Comparison of ENCODE assay signal across 7 cellular contexts in the genomic region with DNA sequence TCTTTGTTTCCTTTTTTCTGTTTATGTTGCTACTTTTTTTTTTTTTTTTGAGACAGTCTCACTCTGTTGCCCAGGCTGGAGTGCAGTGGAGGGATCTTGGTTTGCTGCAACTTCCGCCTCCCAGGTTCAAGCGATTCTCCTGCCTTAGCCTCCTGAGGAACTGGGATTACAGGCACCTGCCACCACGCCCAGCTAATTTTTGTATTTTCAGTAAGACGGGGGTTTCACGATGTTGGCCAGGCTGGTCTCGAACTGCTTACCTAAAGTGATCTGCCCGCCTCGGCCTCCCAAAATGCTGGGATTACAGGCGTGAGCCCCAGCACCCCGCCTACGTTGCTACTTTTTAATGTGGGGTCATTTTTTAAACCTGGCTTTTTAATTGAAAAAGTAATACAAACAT. TPM values are rescaled to one million over a fixed set of nuclear protein-coding genes. Genes with fewer than 3 reads are reported as not detected.
DNase-seq lines count a peak whose midpoint lies in the region; ATAC-seq, FAIRE-seq and TF ChIP-seq lines count a peak whose summit lies in the region.
"Not testable (repeated sequence)": the region's sequence is repeated elsewhere in the genome, so short reads cannot be mapped to it uniquely, and the experiment has no call there.

No MANE protein-coding gene starts in this region.

- TF ChIP-seq POLR2A in GM12891 (IDR thresholded peaks at IDR 0.05; ENCODE audit: low read depth, low read length); heart left ventricle (IDR thresholded peaks at IDR 0.05): not testable (repeated sequence)

- WGBS in heart left ventricle, 4 donors: 70 to 79% (median 74%) methylated on average over 11 of the region's 11 CpGs

- H3K36me3 Mint-ChIP-seq in activated CD8-positive, alpha-beta memory T cell treated with anti-CD3 and anti-CD28 coated beads, Interleukin-2, amount 10 ng/mL, durations not matched to agents 7 days and 5 days: peaks cover 18% of the 10 kb centered on the region
- peaks cover 14% of the 10 kb centered on the region for H3K36me3 Mint-ChIP-seq in central memory CD8-positive, alpha-beta T cell (ENCODE audit: insufficient read depth)

- CTCF ChIA-PET in activated CD8-positive, alpha-beta memory T cell treated with anti-CD3 and anti-CD28 coated beads, Interleukin-2, amount 10 ng/mL, durations not matched to agents 7 days and 5 days (lab: Charles Lee): interaction anchor here (0.9 to 2.4 kb wide), 9 partner anchors 19 to 785 kb away, joined by 3 to 12 read pairs (median 4); partner anchors contain the start of genes CD274, ERMP1 and UHRF2

- H3K4me3 Mint-ChIP-seq in activated CD8-positive, alpha-beta memory T cell treated with anti-CD3 and anti-CD28 coated beads, Interleukin-2, amount 10 ng/mL, durations not matched to agents 7 days and 5 days: peak overlapping the region; percentile 98
- peak overlapping the region; percentile 100 for H3K4me3 Mint-ChIP-seq in central memory CD8-positive, alpha-beta T cell

- H3K27ac Mint-ChIP-seq in activated CD8-positive, alpha-beta memory T cell treated with anti-CD3 and anti-CD28 coated beads, Interleukin-2, amount 10 ng/mL, durations not matched to agents 7 days and 5 days: peak overlapping the region; percentile 97
- H3K27ac Mint-ChIP-seq in central memory CD8-positive, alpha-beta T cell (ENCODE audit: low read depth): peak overlapping the region; percentile 91

- not testable (repeated sequence) for H3K9me3 Mint-ChIP-seq in activated CD8-positive, alpha-beta memory T cell treated with anti-CD3 and anti-CD28 coated beads, Interleukin-2, amount 10 ng/mL, durations not matched to agents 7 days and 5 days (ENCODE audit: low read depth); central memory CD8-positive, alpha-beta T cell

- FAIRE-seq in GM12891 (lab: Jason Lieb, UNC): not testable (repeated sequence)

- H3K27ac ChIP-seq in heart left ventricle: peak overlapping the region; percentile 87 to 99 (median 96)
- H3K27ac ChIP-seq in muscle layer of colon (ENCODE audit: low read depth, low read length): peak overlapping the region; percentile 96
- peak overlapping the region; percentile 55 to 99 (median 96) for H3K27ac ChIP-seq in skin epidermis

- not testable (repeated sequence) for H3K4me1 ChIP-seq in NT2/D1 (ENCODE audit: insufficient read depth, insufficient read length)
- peaks cover 0 to 72% (median 33%) of the 10 kb centered on the region in 12 donors for H3K4me1 ChIP-seq in heart left ventricle
- H3K4me1 ChIP-seq in muscle layer of colon (ENCODE audit: insufficient read depth, low read length): peaks cover 31% of the 10 kb centered on the region

- intact Hi-C loops in heart left ventricle (cut with DNase I): loop anchor here in 2 of 10 donors (2.0 to 5.0 kb wide), 3 partner anchors 203 to 1055 kb away; partner anchors contain the start of gene RANBP6 (in 1 of the 2)

- H3K4me1 Mint-ChIP-seq in activated CD8-positive, alpha-beta memory T cell treated with anti-CD3 and anti-CD28 coated beads, Interleukin-2, amount 10 ng/mL, durations not matched to agents 7 days and 5 days: peaks cover 51% of the 10 kb centered on the region
- peaks cover 50% of the 10 kb centered on the region for H3K4me1 Mint-ChIP-seq in central memory CD8-positive, alpha-beta T cell

- DNase-seq in GM12891 (ENCODE audit: insufficient read length, low spot score); NT2/D1 (ENCODE audit: low read depth, low spot score); central memory CD8-positive, alpha-beta T cell (ENCODE audit: low spot score in 2 of 2); heart left ventricle: not testable (repeated sequence)
- peak; percentile 47 for DNase-seq in activated CD8-positive, alpha-beta memory T cell treated with anti-CD3 and anti-CD28 coated beads, Interleukin-2, amount 10 ng/mL, durations not matched to agents 7 days and 5 days

- not testable (repeated sequence) for H3K27me3 Mint-ChIP-seq in activated CD8-positive, alpha-beta memory T cell treated with anti-CD3 and anti-CD28 coated beads, Interleukin-2, amount 10 ng/mL, durations not matched to agents 7 days and 5 days; central memory CD8-positive, alpha-beta T cell

- not testable (repeated sequence) for H3K9me3 ChIP-seq in NT2/D1 (ENCODE audit: insufficient read depth, low read length); heart left ventricle; muscle layer of colon (ENCODE audit: low read length)

- H3K27me3 ChIP-seq in NT2/D1 (ENCODE audit: insufficient read depth, insufficient read length); heart left ventricle; muscle layer of colon (ENCODE audit: control insufficient read depth in 1 of 2, insufficient read depth in 2 of 2, low read length in 2 of 2): not testable (repeated sequence)

- not testable (repeated sequence) for TF ChIP-seq CTCF in heart left ventricle (IDR thresholded peaks at IDR 0.05)

- not testable (repeated sequence) for ATAC-seq in activated CD8-positive, alpha-beta memory T cell treated with anti-CD3 and anti-CD28 coated beads, Interleukin-2, amount 10 ng/mL, durations not matched to agents 7 days and 5 days; central memory CD8-positive, alpha-beta T cell (replicated peaks; ENCODE audit: extremely low read depth, poor library complexity, severe bottlenecking); heart left ventricle

- H3K9ac ChIP-seq in NT2/D1 (ENCODE audit: insufficient read length, low read depth) (peak overlapping the region; percentile 77), muscle layer of colon (ENCODE audit: low read length) (peak overlapping the region; percentile 66)

- H3K4me3 ChIP-seq in NT2/D1 (ENCODE audit: insufficient read length, low read depth) (peak overlapping the region; percentile 82), heart left ventricle (peak overlapping the region; percentile 66 to 98 (median 94)), muscle layer of colon (ENCODE audit: low read depth in 1 of 2, low read length in 2 of 2) (peak overlapping the region; percentile 70 to 100), skin epidermis (peak overlapping the region; percentile 76 to 100 (median 98))

- not testable (repeated sequence) for H3K36me3 ChIP-seq in NT2/D1 (ENCODE audit: insufficient read depth, insufficient read length, low read length); heart left ventricle; muscle layer of colon (ENCODE audit: insufficient read depth, low read length)

TF ChIP-seq in GM12891, 5 proteins besides CTCF, POLR2A, EP300 and RAD21:
- 0 out of 2 replicates have a peak, but pooled peaks have one; percentile 23 for TF ChIP-seq SPI1 (IDR thresholded peaks at IDR 0.05; ENCODE audit: low read depth, low read length)

RNA-seq across cellular contexts. Expression of gene RIC1, which starts 1.2 kb away (rescaled TPM):
- 13.3 TPM for polyA plus RNA-seq in GM12891 (2012; ENCODE audit: low read depth, missing spikeins)
- 10 to 100 TPM; 18.4 to 22.6 TPM for total RNA-seq in activated CD8-positive, alpha-beta memory T cell treated with anti-CD3 and anti-CD28 coated beads, Interleukin-2, amount 10 ng/mL, durations not matched to agents 7 days and 5 days
- 10 to 100 TPM in 4 of 9 donors, 1 to 10 TPM in 5; 7.0 to 14.4 (median 9.7) TPM for total RNA-seq in heart left ventricle
- polyA plus RNA-seq in heart left ventricle: 1 to 10 TPM; 2.4 to 7.8 TPM
